8 cellular contexts compared by ENCODE assay signal in the genomic region with DNA sequence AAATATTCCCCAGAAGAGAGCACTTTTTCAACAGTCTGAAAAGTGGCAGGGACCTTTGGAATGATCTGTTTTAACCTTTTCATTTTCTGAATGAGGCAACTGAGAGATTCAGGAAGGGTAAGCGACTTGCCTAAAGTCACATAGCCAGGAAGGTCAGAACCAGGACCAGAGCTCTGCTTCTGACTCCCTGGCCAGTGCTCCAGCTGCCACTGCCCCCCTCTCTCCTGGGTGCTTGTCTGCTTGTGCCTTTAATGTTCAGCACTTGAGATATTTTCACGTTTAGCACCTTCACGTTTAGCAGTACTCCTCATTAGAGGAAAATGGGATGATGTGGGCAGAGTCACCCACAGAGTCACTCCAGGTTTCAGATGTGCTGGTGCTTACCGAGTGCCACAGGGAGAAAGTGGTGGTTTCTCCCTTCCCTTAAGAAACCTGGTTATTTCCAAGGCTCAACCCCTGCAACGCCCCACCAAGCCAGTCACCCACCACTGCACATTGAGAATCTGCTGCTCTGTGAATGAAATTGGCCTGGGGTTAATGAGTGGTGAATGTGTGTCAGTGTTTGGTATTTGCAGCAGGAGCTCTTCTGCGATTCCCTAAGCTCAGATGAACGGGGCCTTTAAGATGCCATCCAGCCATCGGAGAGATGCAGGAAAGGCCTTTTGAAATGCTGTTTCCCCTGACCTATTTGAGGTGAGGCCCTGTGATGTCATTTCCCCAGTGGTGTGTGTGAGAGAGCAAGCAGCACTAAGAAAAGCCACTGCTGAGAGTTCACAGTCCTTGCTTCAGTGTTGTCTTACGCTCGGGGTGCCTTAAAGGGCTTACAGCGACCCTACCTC.
DNase-seq lines count a peak whose midpoint lies in the region; ATAC-seq and TF ChIP-seq lines count a peak whose summit lies in the region.

No MANE protein-coding gene starts in this region.

- ATAC-seq in CD4-positive, CD25-positive, alpha-beta regulatory T cell (ENCODE audit: low read depth in 2 of 2): peak; percentile 97 to 98
- ATAC-seq in GM21786 (IDR thresholded peaks at IDR 0.05; ENCODE audit: unreplicated experiment): peak; percentile 77
- ATAC-seq in PC-3: no peak

- H3K27ac Mint-ChIP-seq in CD4-positive, CD25-positive, alpha-beta regulatory T cell: peak overlapping the region; percentile 98 to 100 (median 99)
- H3K27ac Mint-ChIP-seq in activated naive CD8-positive, alpha-beta T cell: peak overlapping the region; percentile 96

- no TSS peak for BruUV-seq in PC-3 (replicated peaks; lab: Mats Ljungman, UMichigan)

- peaks cover 100% of the 10 kb centered on the region for H3K79me2 ChIP-seq in PC-3 (ENCODE audit: low read length)

- no peak overlapping the region for H3K9ac ChIP-seq in PC-3 (ENCODE audit: low read length)

- no peaks in the 10 kb centered on the region for H3K9me3 Mint-ChIP-seq in CD4-positive, CD25-positive, alpha-beta regulatory T cell
- H3K9me3 Mint-ChIP-seq in activated naive CD8-positive, alpha-beta T cell (ENCODE audit: low read depth): no peaks in the 10 kb centered on the region

- H3K4me1 Mint-ChIP-seq in CD4-positive, CD25-positive, alpha-beta regulatory T cell: peaks cover 50 to 97% (median 73%) of the 10 kb centered on the region in 4 donors
- H3K4me1 Mint-ChIP-seq in activated naive CD8-positive, alpha-beta T cell (ENCODE audit: low read depth): peaks cover 60% of the 10 kb centered on the region

- H3K9me3 ChIP-seq in CD4-positive, CD25-positive, alpha-beta regulatory T cell (ENCODE audit: control insufficient read depth in 2 of 2, low read length in 2 of 2): no peaks in the 10 kb centered on the region
- H3K9me3 ChIP-seq in PC-3 (ENCODE audit: low read length): no peaks in the 10 kb centered on the region

- no peaks in the 10 kb centered on the region for H4K20me1 ChIP-seq in PC-3 (ENCODE audit: low read length)

- H3K36me3 ChIP-seq in CD4-positive, CD25-positive, alpha-beta regulatory T cell (ENCODE audit: control insufficient read depth, insufficient read depth, low read length): no peaks in the 10 kb centered on the region
- peaks cover 34% of the 10 kb centered on the region for H3K36me3 ChIP-seq in PC-3 (ENCODE audit: low read depth, low read length)

- H3K27ac ChIP-seq in CD4-positive, CD25-positive, alpha-beta regulatory T cell (ENCODE audit: insufficient read depth, low read length, poor library complexity, severe bottlenecking): peak overlapping the region; percentile 90
- H3K27ac ChIP-seq in PC-3 (ENCODE audit: low read length): peak overlapping the region; percentile 34

- TF ChIP-seq CTCF in PC-3 (conservative IDR thresholded peaks at IDR 0.05; ENCODE audit: low read depth, low read length): no peak

- intact Hi-C loops in PC-3 (cut with micrococcal nuclease): no loop called here

- H3K9me2 ChIP-seq in PC-3 (replicated peaks; ENCODE audit: low read length): no peaks in the 10 kb centered on the region

- POLR2A ChIA-PET in PC-3 (lab: Charles Lee; ENCODE audit: unreplicated experiment): no interaction called here

- H3K4me3 Mint-ChIP-seq in CD4-positive, CD25-positive, alpha-beta regulatory T cell: peak overlapping the region; percentile 68 to 86 (median 82)
- peak overlapping the region; percentile 82 for H3K4me3 Mint-ChIP-seq in activated naive CD8-positive, alpha-beta T cell

- peaks cover 79% of the 10 kb centered on the region for H3K4me1 ChIP-seq in CD4-positive, CD25-positive, alpha-beta regulatory T cell (ENCODE audit: control insufficient read depth, insufficient read depth, low read length, poor library complexity, severe bottlenecking)
- H3K4me1 ChIP-seq in PC-3 (ENCODE audit: insufficient read depth, low read length): peaks cover 48% of the 10 kb centered on the region

- no peaks in the 10 kb centered on the region for H3K27me3 ChIP-seq in CD4-positive, CD25-positive, alpha-beta regulatory T cell (ENCODE audit: control insufficient read depth, insufficient read depth, low read length)
- H3K27me3 ChIP-seq in PC-3 (ENCODE audit: low read length): no peaks in the 10 kb centered on the region

- H3F3A ChIP-seq in PC-3 (ENCODE audit: low read length, unreplicated experiment): no peaks in the 10 kb centered on the region

- peaks cover 4% of the 10 kb centered on the region for H3K36me3 Mint-ChIP-seq in CD4-positive, CD25-positive, alpha-beta regulatory T cell
- peaks cover 3% of the 10 kb centered on the region for H3K36me3 Mint-ChIP-seq in activated naive CD8-positive, alpha-beta T cell

- DNase-seq in CD4-positive, CD25-positive, alpha-beta regulatory T cell: peak; percentile 52 to 91 (median 75)
- DNase-seq in PC-3 (no peak), iris pigment epithelial cell (ENCODE audit: low read depth) (peak; percentile 88), medulla oblongata (ENCODE audit: extremely low spot score) (no peak), LoVo (ENCODE audit: low spot score) (no peak)
- peak; percentile 48 to 66 for DNase-seq in stimulated activated CD4-positive, alpha-beta T cell treated with anti-CD3 and anti-CD28 coated beads, Interleukin-2, amount 100 ng/mL, for 24 hours

- H2AFZ ChIP-seq in PC-3 (ENCODE audit: low read length): no peak overlapping the region

- CTCF ChIA-PET in PC-3 (lab: Charles Lee): no interaction called here

- H3K4me3 ChIP-seq in CD4-positive, CD25-positive, alpha-beta regulatory T cell (ENCODE audit: low read depth, low read length): peak overlapping the region; percentile 68
- no peak overlapping the region for H3K4me3 ChIP-seq in PC-3 (ENCODE audit: low read length)

- no peaks in the 10 kb centered on the region for H3K27me3 Mint-ChIP-seq in CD4-positive, CD25-positive, alpha-beta regulatory T cell
- H3K27me3 Mint-ChIP-seq in activated naive CD8-positive, alpha-beta T cell: no peaks in the 10 kb centered on the region

- H3K4me2 ChIP-seq in PC-3 (ENCODE audit: low read length): no peak overlapping the region

Comparison
In these comparisons a context has a peak if more than half of its experiments do, and no peak if none do; other contexts are left out.
1. DNase-seq: peak in CD4-positive, CD25-positive, alpha-beta regulatory T cell (3 of 3), iris pigment epithelial cell (single experiment) and stimulated activated CD4-positive, alpha-beta T cell treated with anti-CD3 and anti-CD28 coated beads, Interleukin-2, amount 100 ng/mL, for 24 hours (2 of 2); none in PC-3 (single experiment), medulla oblongata (single experiment) and LoVo (single experiment).